In genomic region chr12:32069731-32070130, GRCh38 we compare ENCODE assay signal across 22 cellular contexts. TPM values are rescaled to one million over a fixed set of nuclear protein-coding genes. Genes with fewer than 3 reads are reported as not detected.
DNase-seq lines count a peak whose midpoint lies in the region; ATAC-seq, FAIRE-seq and TF ChIP-seq lines count a peak whose summit lies in the region.
"Had no signal": no experiment of that assay in that cellular context is flagged by ENCODE, and none has a peak within 500 bp of the region (broad histone marks: within the 10 kb centered on the region; RNA-seq: fewer than 3 reads in every experiment).

No MANE protein-coding gene starts in this region.

- no peak overlapping the region for H3K4ac ChIP-seq in trophoblast cell (ENCODE audit: low read depth, low read length)

- no peak overlapping the region for H3K14ac ChIP-seq in trophoblast cell (ENCODE audit: low read length)

- TF ChIP-seq POLR2A in HepG2 (IDR thresholded peaks at IDR 0.05; ENCODE audit: insufficient read depth in 1 of 2, low read depth in 2 of 2, low read length in 2 of 2) (no peak), right lobe of liver (IDR thresholded peaks at IDR 0.05) (no peak)

- POLR2A ChIA-PET in HepG2 (lab: Yijun Ruan, JAX), result no interaction called here

- H3K36me3 ChIP-seq in HepG2 (replicated peaks in 1 of 2; ENCODE audit: control insufficient read depth in 1 of 2, insufficient read depth in 2 of 2, low read length in 2 of 2), result no peaks in the 10 kb centered on the region
- no peaks in the 10 kb centered on the region for H3K36me3 ChIP-seq in right lobe of liver
- no peaks in the 10 kb centered on the region for H3K36me3 ChIP-seq in trophoblast cell (ENCODE audit: control insufficient read depth in 1 of 2, insufficient read depth in 2 of 2, low read length in 2 of 2)
- H3K36me3 ChIP-seq: SJCRH30 had no signal

- no peak for ATAC-seq in HepG2
- ATAC-seq in right lobe of liver, result no peak

- peak overlapping the region; percentile 69 for H2AK5ac ChIP-seq in trophoblast cell (ENCODE audit: low read length)

- intact Hi-C loops in HepG2 (cut with micrococcal nuclease; ENCODE audit: unreplicated experiment), result no loop called here
- intact Hi-C loops in right lobe of liver (cut with DNase I), result no loop called here

- no peaks in the 10 kb centered on the region for H3K27me3 ChIP-seq in HepG2 (ENCODE audit: control insufficient read depth in 1 of 2, insufficient read depth in 2 of 2, low read length in 2 of 2)
- H3K27me3 ChIP-seq in right lobe of liver, result no peaks in the 10 kb centered on the region
- no peaks in the 10 kb centered on the region for H3K27me3 ChIP-seq in trophoblast cell (ENCODE audit: insufficient read depth, low read length)
- H3K27me3 ChIP-seq: SJCRH30 had no signal

- in situ Hi-C loops in HepG2 (cut with HindIII; ENCODE audit: extremely low pct_ligation_motif_present, low pct_unique_long_range_greater_than_20kb), result loop anchor here (10.0 kb wide), 1 partner anchor 235 kb away; no protein-coding TSS in a partner anchor

- no peaks in the 10 kb centered on the region for H4K20me1 ChIP-seq in HepG2 (ENCODE audit: insufficient read depth, low read length)

- no peak overlapping the region for H2BK5ac ChIP-seq in trophoblast cell (ENCODE audit: low read depth, low read length, poor library complexity)

- H3K4me1 ChIP-seq in HepG2 (ENCODE audit: insufficient read depth, low read length) (peaks cover 22% of the 10 kb centered on the region), right lobe of liver (peaks cover 0 to 6% (median 0%) of the 10 kb centered on the region in 4 donors), trophoblast cell (ENCODE audit: control insufficient read depth in 1 of 2, insufficient read depth in 2 of 2, low read length in 2 of 2) (no peaks in the 10 kb centered on the region)
- H3K4me1 ChIP-seq: SJCRH30 had no signal

- DNase-seq in HepG2 (ENCODE audit: low spot score) (no peak), right lobe of liver (no peak), trophoblast cell (no peak), NCI-H1694 (lab: John Stamatoyannopoulos, UW) (no peak), NCI-H2081 (lab: John Stamatoyannopoulos, UW) (no peak)
- no peak for DNase-seq in stimulated activated CD4-positive, alpha-beta T cell treated with anti-CD3 and anti-CD28 coated beads, Interleukin-4, amount 100 ng/mL, for 24 hours
- DNase-seq: CD4-positive, CD25-positive, alpha-beta regulatory T cell; COR-L47; GDM1; KBM-7; MM.1S; NCI-H1048; NCI-H1417 treated with DMSO at 0.1 percent for 48 hours; NCI-H1930; NCI-H226; NCI-H510A treated with DMSO at 0.1 percent for 48 hours; NCI-H774; OCI-M1; SJCRH30 had no signal

- TF ChIP-seq EP300 in HepG2 (IDR thresholded peaks at IDR 0.05; ENCODE audit: low read depth in 2 of 2, low read length in 2 of 2) (no peak), HepG2 (CRISPR knock-in tag; IDR thresholded peaks at IDR 0.05; ENCODE audit: borderline replicate concordance) (no peak)

- H3K23ac ChIP-seq in trophoblast cell (ENCODE audit: low read length), result no peak overlapping the region

- H4K12ac ChIP-seq in trophoblast cell (ENCODE audit: low read depth, low read length), result no peak overlapping the region

- no peak overlapping the region for H2AFZ ChIP-seq in HepG2 (ENCODE audit: low read length)
- H2AFZ ChIP-seq in trophoblast cell (ENCODE audit: insufficient read depth, low read length, poor library complexity), result no peak overlapping the region

- H4K91ac ChIP-seq in trophoblast cell (ENCODE audit: low read depth, low read length), result no peak overlapping the region

- H3K9ac ChIP-seq in HepG2 (ENCODE audit: insufficient read depth, low read depth, low read length) (no peak overlapping the region), trophoblast cell (ENCODE audit: low read length) (no peak overlapping the region)

- H2BK12ac ChIP-seq in trophoblast cell (ENCODE audit: low read length), result no peak overlapping the region

- 79% methylated on average over 5 of the region's 5 CpGs for WGBS in HepG2 (ENCODE audit: low lambda C conversion rate)
- WGBS in right lobe of liver (ENCODE audit: insufficient coverage, low coverage, low lambda C conversion rate, missing lambda C conversion rate), result 97% methylated on average over 5 of the region's 5 CpGs
- WGBS in trophoblast cell (ENCODE audit: extremely low coverage, insufficient coverage, insufficient read length), result no CpG with 5 or more reads among the region's 5 CpGs

- CTCF ChIA-PET in HepG2 (lab: Yijun Ruan, JAX; ENCODE audit: low intra/inter-chr PET ratio, low total read pairs), result no interaction called here

- H3K27ac ChIP-seq in HepG2 (ENCODE audit: extremely low read length, insufficient read depth, low read length), result no peak overlapping the region
- H3K27ac ChIP-seq in right lobe of liver, result no peak overlapping the region
- peak overlapping the region; percentile 40; the same call in 1 of the 2 replicates for H3K27ac ChIP-seq in VCaP
- no peak overlapping the region for H3K27ac ChIP-seq in trophoblast cell (ENCODE audit: low read depth, low read length)
- H3K27ac ChIP-seq: SJCRH30 had no signal

- TF ChIP-seq CTCF in HepG2 (CRISPR knock-in tag; IDR thresholded peaks at IDR 0.05) (no peak), right lobe of liver (IDR thresholded peaks at IDR 0.05) (no peak), VCaP (conservative IDR thresholded peaks at IDR 0.05) (no peak)

- 0 out of 6 replicates have a peak overlapping the region, but pooled peaks of 1 of the 3 experiments have one; percentile 1 for H3K4me3 ChIP-seq in HepG2 (replicated peaks in 1 of 3; ENCODE audit: insufficient read depth in 1 of 3, low read depth in 2 of 3, low read length in 3 of 3)
- no peak overlapping the region for H3K4me3 ChIP-seq in right lobe of liver
- H3K4me3 ChIP-seq in trophoblast cell (ENCODE audit: low read depth, low read length), result no peak overlapping the region
- H3K4me3 ChIP-seq: SJCRH30 had no signal

- no peaks in the 10 kb centered on the region for H3K79me2 ChIP-seq in HepG2 (ENCODE audit: insufficient read depth, low read length)
- H3K79me2 ChIP-seq in trophoblast cell (ENCODE audit: control insufficient read depth, insufficient read depth, low read length, poor library complexity), result no peaks in the 10 kb centered on the region

- H3K18ac ChIP-seq in trophoblast cell (ENCODE audit: low read length), result no peak overlapping the region

- TF ChIP-seq RAD21 in HepG2 (CRISPR knock-in tag; IDR thresholded peaks at IDR 0.05), result no peak

- H2BK120ac ChIP-seq in trophoblast cell (ENCODE audit: insufficient read depth, low read length, poor library complexity), result no peak overlapping the region

- no peaks in the 10 kb centered on the region for H3K79me1 ChIP-seq in trophoblast cell (ENCODE audit: low read length)

- H3K4me2 ChIP-seq in HepG2 (ENCODE audit: low read depth, low read length) (peak overlapping the region; percentile 56; the same call in 1 of the 2 replicates), trophoblast cell (ENCODE audit: low read length) (no peak overlapping the region)

- no TSS peak for BruUV-seq in HepG2 (replicated peaks; lab: Mats Ljungman, UMichigan)

- no peak for FAIRE-seq in HepG2 (lab: Jason Lieb, UNC)
- FAIRE-seq: GM18507, H54 had no signal

- peak overlapping the region; percentile 28 for H4K8ac ChIP-seq in trophoblast cell (ENCODE audit: low read depth, low read length)

- H3K9me3 ChIP-seq in HepG2 (ENCODE audit: low read length), result peaks cover 8% of the 10 kb centered on the region; the same call in 1 of the 2 replicates
- H3K9me3 ChIP-seq in right lobe of liver, result no peaks in the 10 kb centered on the region
- H3K9me3 ChIP-seq in trophoblast cell (ENCODE audit: insufficient read depth, low read depth, low read length), result no peaks in the 10 kb centered on the region
- H3K9me3 ChIP-seq: SJCRH30 had no signal

TF ChIP-seq in HepG2, 621 proteins besides CTCF, POLR2A, EP300 and RAD21:
- TF ChIP-seq ATF1 (CRISPR knock-in tag; IDR thresholded peaks at IDR 0.05) (no peak), HDAC6 (IDR thresholded peaks at IDR 0.05; ENCODE audit: low read depth, low read length) (no peak), ZNF431 (CRISPR knock-in tag; IDR thresholded peaks at IDR 0.05; ENCODE audit: borderline replicate concordance, low read depth) (no peak), ZBTB25 (CRISPR knock-in tag; IDR thresholded peaks at IDR 0.05) (no peak)

RNA-seq across cellular contexts. Expression of gene BICD1, which starts 36.9 kb away (rescaled TPM):
- total RNA-seq in HepG2 (2016; rRNA removed; fragmentation: Illumina TruSeq; extraction: Trizol) (4.8 and 5.2 TPM in 2 replicates), right lobe of liver (1 to 10 TPM; 1.0 to 4.9 (median 2.1) TPM)
- total RNA-seq in HepG2 (2016; cell fraction: cytosol; rRNA removed; fragmentation: Illumina TruSeq; extraction: Trizol; ENCODE audit: low read depth), result 2.9 and 3.2 TPM in 2 replicates
- total RNA-seq in HepG2 (2016; cell fraction: insoluble cytoplasmic fraction; rRNA removed; fragmentation: Illumina TruSeq; extraction: Trizol), result 3.7 and 5.0 TPM in 2 replicates
- total RNA-seq in HepG2 (2016; cell fraction: membrane; rRNA removed; fragmentation: Illumina TruSeq; extraction: Trizol), result 4.3 and 5.1 TPM in 2 replicates
- 11.2 and 11.5 TPM in 2 replicates for total RNA-seq in HepG2 (2016; cell fraction: nucleus; rRNA removed; fragmentation: Illumina TruSeq; extraction: Trizol)
- polyA plus RNA-seq in HepG2 (2011; rRNA removed), result 4.5 and 4.7 TPM in 2 replicates
- polyA plus RNA-seq in HepG2 (2011; cell fraction: cytosol; rRNA removed), result 1.5 and 2.1 TPM in 2 replicates
- 8.0 and 8.8 TPM in 2 replicates for polyA plus RNA-seq in HepG2 (2011; cell fraction: nucleus; rRNA removed)
- 4.7 and 5.0 TPM in 2 replicates for polyA plus RNA-seq in HepG2 (2012)
- 1.6 and 1.7 TPM in 2 replicates for polyA plus RNA-seq in HepG2 (2016; cell fraction: cytosol; fragmentation: Illumina TruSeq; extraction: Trizol; ENCODE audit: low read depth)
- 8.0 and 8.4 TPM in 2 replicates for polyA plus RNA-seq in HepG2 (2016; cell fraction: insoluble cytoplasmic fraction; fragmentation: Illumina TruSeq; extraction: Trizol; ENCODE audit: low read depth)
- polyA plus RNA-seq in HepG2 (2016; cell fraction: membrane; fragmentation: Illumina TruSeq; extraction: Trizol; ENCODE audit: low read depth), result 4.5 and 4.7 TPM in 2 replicates
- 9.3 and 10.0 TPM in 2 replicates for polyA plus RNA-seq in HepG2 (2016; cell fraction: nucleus; fragmentation: Illumina TruSeq; extraction: Trizol; ENCODE audit: insufficient read depth, low read depth)
- 11.8 and 42.9 TPM in 2 replicates for polyA minus RNA-seq in HepG2 (2011; rRNA and poly(A)+ RNA removed; ENCODE audit: low replicate concordance)
- 2.5 and 3.4 TPM in 2 replicates for polyA minus RNA-seq in HepG2 (2011; cell fraction: cytosol; rRNA and poly(A)+ RNA removed)
- 24.3 and 27.0 TPM in 2 replicates for polyA minus RNA-seq in HepG2 (2011; cell fraction: nucleus; rRNA and poly(A)+ RNA removed)
- 10.1 and 10.5 TPM in 2 replicates for polyA plus RNA-seq in trophoblast cell (2013)
